In genomic region chr1:29752141-29752540, GRCh38 we compare ENCODE assay signal across 19 cellular contexts.
DNase-seq lines count a peak whose midpoint lies in the region; ATAC-seq, FAIRE-seq and TF ChIP-seq lines count a peak whose summit lies in the region.
"Had no signal": no experiment of that assay in that cellular context is flagged by ENCODE, and none has a peak within 500 bp of the region (broad histone marks: within the 10 kb centered on the region; RNA-seq: fewer than 3 reads in every experiment).

No MANE protein-coding gene starts in this region.

- TF ChIP-seq CTCF in activated CD8-positive, alpha-beta T cell treated with anti-CD3 and anti-CD28 coated beads for 36 hours (IDR thresholded peaks at IDR 0.05), result no peak
- no peak for TF ChIP-seq CTCF in D721Med (IDR thresholded peaks at IDR 0.05; ENCODE audit: insufficient read depth, missing control alignments)

- H3K27ac Mint-ChIP-seq in activated CD8-positive, alpha-beta T cell treated with anti-CD3 and anti-CD28 coated beads for 36 hours, result no peak overlapping the region
- no peak overlapping the region for H3K27ac Mint-ChIP-seq in activated CD8-positive, alpha-beta T cell treated with anti-CD3 and anti-CD28 coated beads, Interleukin-2, amount 10 ng/mL, durations not matched to agents 7 days and 5 days
- H3K27ac Mint-ChIP-seq: CD8-positive, alpha-beta memory T cell; stimulated activated memory B cell treated with anti-CD40 and anti-IgM and Interleukin-4, amounts not matched to agents 10 μg/mL and 1 μg/mL and 100 μg/mL, for 72 hours; T-helper 1 cell treated with Interleukin-12 subunit alpha and Interleukin-12 subunit beta and Interleukin-4 antibody, amounts not matched to agents 30 μg/mL and 1 μg/mL, for 36 hours had no signal

- DNase-seq in activated CD8-positive, alpha-beta T cell treated with anti-CD3 and anti-CD28 coated beads for 36 hours, result peak; percentile 5
- DNase-seq in activated CD8-positive, alpha-beta T cell treated with anti-CD3 and anti-CD28 coated beads, Interleukin-2, amount 10 ng/mL, durations not matched to agents 7 days and 5 days, result no peak
- DNase-seq in adipocyte (ENCODE audit: low read depth), result peak; percentile 9
- peak; percentile 11 for DNase-seq in iPS DF 6.9 (ENCODE audit: low read depth, low spot score)
- DNase-seq in stimulated activated CD8-positive, alpha-beta memory T cell treated with anti-CD3 and anti-CD28 coated beads, Interleukin-4, amount 100 ng/mL, for 48 hours, result peak; percentile 17
- DNase-seq in D721Med (ENCODE audit: insufficient read length, low spot score), result no peak
- no peak for DNase-seq in NCI-H1436 treated with DMSO at 0.1 percent for 48 hours (lab: John Stamatoyannopoulos, UW)
- DNase-seq: activated naive CD4-positive, alpha-beta T cell treated with Interleukin-2 at 50 U/mL for 16 hours; CD8-positive, alpha-beta memory T cell; GM23248; Kasumi-1; NCI-H1105 treated with DMSO at 0.1 percent for 48 hours; Right ventricle myocardium superior; tibial artery had no signal

- no CpG with 5 or more reads among the region's 8 CpGs for WGBS in iPS DF 6.9 (ENCODE audit: insufficient coverage, insufficient read length)

- no peak overlapping the region for H3K9ac ChIP-seq in adipocyte (ENCODE audit: low read length)
- H3K9ac ChIP-seq: GM23248 had no signal

- no peaks in the 10 kb centered on the region for H3K9me3 Mint-ChIP-seq in activated CD8-positive, alpha-beta T cell treated with anti-CD3 and anti-CD28 coated beads for 36 hours
- H3K9me3 Mint-ChIP-seq in activated CD8-positive, alpha-beta T cell treated with anti-CD3 and anti-CD28 coated beads, Interleukin-2, amount 10 ng/mL, durations not matched to agents 7 days and 5 days (ENCODE audit: insufficient read depth), result no peaks in the 10 kb centered on the region
- H3K9me3 Mint-ChIP-seq: stimulated activated memory B cell treated with anti-CD40 and anti-IgM and Interleukin-4, amounts not matched to agents 10 μg/mL and 1 μg/mL and 100 μg/mL, for 72 hours; T-helper 1 cell treated with Interleukin-12 subunit alpha and Interleukin-12 subunit beta and Interleukin-4 antibody, amounts not matched to agents 30 μg/mL and 1 μg/mL, for 36 hours had no signal

- no peaks in the 10 kb centered on the region for H3K36me3 Mint-ChIP-seq in activated CD8-positive, alpha-beta T cell treated with anti-CD3 and anti-CD28 coated beads for 36 hours (ENCODE audit: low read depth)
- H3K36me3 Mint-ChIP-seq in activated CD8-positive, alpha-beta T cell treated with anti-CD3 and anti-CD28 coated beads, Interleukin-2, amount 10 ng/mL, durations not matched to agents 7 days and 5 days (ENCODE audit: low read depth), result no peaks in the 10 kb centered on the region
- H3K36me3 Mint-ChIP-seq: CD8-positive, alpha-beta memory T cell; stimulated activated memory B cell treated with anti-CD40 and anti-IgM and Interleukin-4, amounts not matched to agents 10 μg/mL and 1 μg/mL and 100 μg/mL, for 72 hours had no signal

- H3K4me1 Mint-ChIP-seq in activated CD8-positive, alpha-beta T cell treated with anti-CD3 and anti-CD28 coated beads for 36 hours (ENCODE audit: low read depth), result no peaks in the 10 kb centered on the region
- no peaks in the 10 kb centered on the region for H3K4me1 Mint-ChIP-seq in activated CD8-positive, alpha-beta T cell treated with anti-CD3 and anti-CD28 coated beads, Interleukin-2, amount 10 ng/mL, durations not matched to agents 7 days and 5 days (ENCODE audit: low read depth)
- H3K4me1 Mint-ChIP-seq: CD8-positive, alpha-beta memory T cell; stimulated activated memory B cell treated with anti-CD40 and anti-IgM and Interleukin-4, amounts not matched to agents 10 μg/mL and 1 μg/mL and 100 μg/mL, for 72 hours had no signal

- H3K27me3 ChIP-seq in adipocyte (replicated peaks; ENCODE audit: control insufficient read depth, insufficient read depth, low read length) (peaks cover 27% of the 10 kb centered on the region), iPS DF 6.9 (ENCODE audit: control insufficient read depth, insufficient read depth, low read length) (no peaks in the 10 kb centered on the region)
- H3K27me3 ChIP-seq: ascending aorta had no signal

- peaks cover 2% of the 10 kb centered on the region for H3K27me3 Mint-ChIP-seq in activated CD8-positive, alpha-beta T cell treated with anti-CD3 and anti-CD28 coated beads for 36 hours
- no peaks in the 10 kb centered on the region for H3K27me3 Mint-ChIP-seq in activated CD8-positive, alpha-beta T cell treated with anti-CD3 and anti-CD28 coated beads, Interleukin-2, amount 10 ng/mL, durations not matched to agents 7 days and 5 days (ENCODE audit: low read depth)

- no peak for ATAC-seq in activated CD8-positive, alpha-beta T cell treated with anti-CD3 and anti-CD28 coated beads for 36 hours
- ATAC-seq in activated CD8-positive, alpha-beta T cell treated with anti-CD3 and anti-CD28 coated beads, Interleukin-2, amount 10 ng/mL, durations not matched to agents 7 days and 5 days, result no peak
- ATAC-seq in GM21528 (IDR thresholded peaks at IDR 0.05; ENCODE audit: low FRiP score, unreplicated experiment), result no peak
- ATAC-seq: esophagus mucosa; stimulated activated memory B cell treated with anti-CD40 and anti-IgM and Interleukin-4, amounts not matched to agents 10 μg/mL and 1 μg/mL and 100 μg/mL, for 72 hours had no signal

- no peak overlapping the region for H3K4me3 Mint-ChIP-seq in activated CD8-positive, alpha-beta T cell treated with anti-CD3 and anti-CD28 coated beads for 36 hours
- H3K4me3 Mint-ChIP-seq in activated CD8-positive, alpha-beta T cell treated with anti-CD3 and anti-CD28 coated beads, Interleukin-2, amount 10 ng/mL, durations not matched to agents 7 days and 5 days, result no peak overlapping the region
- H3K4me3 Mint-ChIP-seq: CD8-positive, alpha-beta memory T cell; stimulated activated memory B cell treated with anti-CD40 and anti-IgM and Interleukin-4, amounts not matched to agents 10 μg/mL and 1 μg/mL and 100 μg/mL, for 72 hours; T-helper 1 cell treated with Interleukin-12 subunit alpha and Interleukin-12 subunit beta and Interleukin-4 antibody, amounts not matched to agents 30 μg/mL and 1 μg/mL, for 36 hours had no signal

- POLR2A ChIA-PET in activated CD8-positive, alpha-beta T cell treated with anti-CD3 and anti-CD28 coated beads for 36 hours (lab: Charles Lee), result no interaction called here
- POLR2A ChIA-PET in activated CD8-positive, alpha-beta T cell treated with anti-CD3 and anti-CD28 coated beads, Interleukin-2, amount 10 ng/mL, durations not matched to agents 7 days and 5 days (lab: Charles Lee), result no interaction called here

- H3K4me3 ChIP-seq in adipocyte (ENCODE audit: low read length) (no peak overlapping the region), iPS DF 6.9 (ENCODE audit: low read length) (no peak overlapping the region)
- H3K4me3 ChIP-seq: ascending aorta, GM23248, tibial artery had no signal

- intact Hi-C loops in activated CD8-positive, alpha-beta T cell treated with anti-CD3 and anti-CD28 coated beads for 36 hours (cut with micrococcal nuclease), result no loop called here

- CTCF ChIA-PET in activated CD8-positive, alpha-beta T cell treated with anti-CD3 and anti-CD28 coated beads for 36 hours (lab: Charles Lee), result no interaction called here
- CTCF ChIA-PET in activated CD8-positive, alpha-beta T cell treated with anti-CD3 and anti-CD28 coated beads, Interleukin-2, amount 10 ng/mL, durations not matched to agents 7 days and 5 days (lab: Charles Lee), result no interaction called here

- H3K4me1 ChIP-seq in adipocyte (ENCODE audit: control insufficient read depth, insufficient read depth, low read length) (no peaks in the 10 kb centered on the region), iPS DF 6.9 (ENCODE audit: control insufficient read depth, insufficient read depth, low read length) (no peaks in the 10 kb centered on the region)
- H3K4me1 ChIP-seq: ascending aorta, tibial artery had no signal

- no peaks in the 10 kb centered on the region for H3K36me3 ChIP-seq in adipocyte (ENCODE audit: control insufficient read depth, insufficient read depth, low read length, severe bottlenecking)
- no peaks in the 10 kb centered on the region for H3K36me3 ChIP-seq in iPS DF 6.9 (ENCODE audit: control insufficient read depth, insufficient read depth, low read length)
- H3K36me3 ChIP-seq: ascending aorta, tibial artery had no signal

- no peak for FAIRE-seq in D721Med (lab: Jason Lieb, UNC)

- no peaks in the 10 kb centered on the region for H3K9me3 ChIP-seq in adipocyte (ENCODE audit: control insufficient read depth, low read length)
- no peaks in the 10 kb centered on the region for H3K9me3 ChIP-seq in iPS DF 6.9 (ENCODE audit: control insufficient read depth, insufficient read depth, low read length)
- H3K9me3 ChIP-seq: ascending aorta, tibial artery had no signal

- H3K27ac ChIP-seq in iPS DF 6.9 (ENCODE audit: low read length), result no peak overlapping the region
- H3K27ac ChIP-seq: ascending aorta, GM23248, tibial artery had no signal

Comparison
In these comparisons a context has a peak if more than half of its experiments do, and no peak if none do; other contexts are left out.
1. DNase-seq: peak in activated CD8-positive, alpha-beta T cell treated with anti-CD3 and anti-CD28 coated beads for 36 hours (single experiment), adipocyte (single experiment), iPS DF 6.9 (single experiment) and stimulated activated CD8-positive, alpha-beta memory T cell treated with anti-CD3 and anti-CD28 coated beads, Interleukin-4, amount 100 ng/mL, for 48 hours (single experiment); none in activated CD8-positive, alpha-beta T cell treated with anti-CD3 and anti-CD28 coated beads, Interleukin-2, amount 10 ng/mL, durations not matched to agents 7 days and 5 days (single experiment), D721Med (single experiment) and NCI-H1436 treated with DMSO at 0.1 percent for 48 hours (single experiment).